In the genomic region with DNA sequence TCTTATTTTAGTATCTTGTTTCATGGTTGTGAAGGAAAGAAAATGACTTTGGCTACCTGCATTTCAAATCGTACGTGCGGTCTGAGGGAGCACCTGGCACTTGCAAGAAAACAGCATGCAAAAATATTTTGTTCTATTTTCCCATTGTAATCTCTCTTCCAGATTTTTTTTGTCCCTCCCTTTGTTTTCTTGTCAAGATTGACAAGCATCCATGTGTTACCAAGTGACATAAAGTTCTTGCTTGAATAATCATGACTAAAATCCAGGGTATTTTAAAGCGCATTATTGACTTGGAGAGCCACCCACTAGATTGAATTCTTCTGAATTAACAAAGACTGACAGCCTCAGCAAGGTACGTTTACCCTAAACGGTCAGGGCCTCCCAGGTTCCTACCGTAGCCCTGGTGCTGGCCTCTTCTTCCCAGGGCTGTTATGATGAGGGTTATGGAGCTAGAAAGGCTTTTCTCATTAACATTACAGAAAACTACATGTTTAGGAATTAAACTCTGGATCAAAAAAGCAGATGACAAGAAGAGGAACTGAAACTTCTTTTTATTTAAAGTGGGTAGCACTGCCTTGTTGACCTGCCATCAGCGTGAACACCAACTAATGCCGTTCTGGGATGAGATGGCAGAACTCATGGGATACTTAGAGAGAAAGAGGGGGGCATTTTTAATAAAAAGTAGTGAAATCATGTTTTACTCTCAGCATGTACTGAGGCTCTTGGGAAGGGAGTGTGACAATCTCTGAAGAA, we compare ENCODE assay signal across 14 cellular contexts.
A peak's percentile ranks its signal among the peaks of the same experiment; 100 is the strongest.
DNase-seq lines count a peak whose midpoint lies in the region; ATAC-seq and TF ChIP-seq lines count a peak whose summit lies in the region.
"Had no signal": no experiment of that assay in that cellular context is flagged by ENCODE, and none has a peak within 500 bp of the region (broad histone marks: within the 10 kb centered on the region; RNA-seq: fewer than 3 reads in every experiment).

No MANE protein-coding gene starts in this region.

- H3K4me1 ChIP-seq in esophagus muscularis mucosa = no peaks in the 10 kb centered on the region
- H3K4me1 ChIP-seq: transverse colon had no signal

- no peaks in the 10 kb centered on the region for H3K36me3 ChIP-seq in esophagus muscularis mucosa
- H3K36me3 ChIP-seq: transverse colon had no signal

- ATAC-seq in GM19452 (IDR thresholded peaks at IDR 0.05; ENCODE audit: unreplicated experiment) (peak; percentile 76), HG02884 (IDR thresholded peaks at IDR 0.05; ENCODE audit: unreplicated experiment) (peak; percentile 73)
- ATAC-seq: activated CD4-positive, alpha-beta T cell treated with anti-CD3 and anti-CD28 coated beads for 36 hours had no signal

- H3K27ac ChIP-seq in esophagus muscularis mucosa (replicated peaks in 1 of 4) = no peak overlapping the region
- H3K27ac ChIP-seq: transverse colon had no signal

- WGBS in esophagus muscularis mucosa = 83% methylated on average over 9 of the region's 9 CpGs

- intact Hi-C loops in esophagus muscularis mucosa (cut with DNase I) (no loop called here), posterior vena cava (cut with DNase I) (no loop called here)

- TF ChIP-seq POLR2A in esophagus muscularis mucosa (IDR thresholded peaks at IDR 0.05; ENCODE audit: low read depth) = no peak

- TF ChIP-seq CTCF in esophagus muscularis mucosa (IDR thresholded peaks at IDR 0.05) = no peak

- DNase-seq in CD1c-positive myeloid dendritic cell (ENCODE audit: extremely low spot score) = peak; percentile 62
- DNase-seq in NAMALWA (ENCODE audit: low spot score) = peak; percentile 68
- no peak for DNase-seq in OCI-M1 (lab: John Stamatoyannopoulos, UW)
- no peak for DNase-seq in DMS114 treated with DMSO at 0.1 percent for 48 hours (lab: John Stamatoyannopoulos, UW; ENCODE audit: unreplicated experiment)
- no peak for DNase-seq in esophagus muscularis mucosa (ENCODE audit: extremely low spot score)
- no peak for DNase-seq in posterior vena cava (ENCODE audit: low spot score)
- DNase-seq: activated CD4-positive, alpha-beta T cell treated with anti-CD3 and anti-CD28 coated beads for 36 hours; activated effector memory CD4-positive, alpha-beta T cell treated with anti-CD3 and anti-CD28 coated beads, Interleukin-2, amount 50 U/mL, for 16 hours; GOT3; NCI-H2171; transverse colon had no signal

- no peaks in the 10 kb centered on the region for H3K9me3 ChIP-seq in esophagus muscularis mucosa
- H3K9me3 ChIP-seq: transverse colon had no signal

- TF ChIP-seq EP300 in esophagus muscularis mucosa (IDR thresholded peaks at IDR 0.05) = no peak

- no peaks in the 10 kb centered on the region for H3K27me3 ChIP-seq in esophagus muscularis mucosa
- H3K27me3 ChIP-seq: transverse colon had no signal

- H3K4me3 ChIP-seq in esophagus muscularis mucosa = no peak overlapping the region
- H3K4me3 ChIP-seq: lung, transverse colon had no signal

Comparison
In these comparisons a context has a peak if more than half of its experiments do, and no peak if none do; other contexts are left out.
1. DNase-seq: peak in CD1c-positive myeloid dendritic cell (single experiment) and NAMALWA (single experiment); none in OCI-M1 (single experiment), DMS114 treated with DMSO at 0.1 percent for 48 hours (single experiment), esophagus muscularis mucosa (single experiment) and posterior vena cava (single experiment).